In the genomic region with DNA sequence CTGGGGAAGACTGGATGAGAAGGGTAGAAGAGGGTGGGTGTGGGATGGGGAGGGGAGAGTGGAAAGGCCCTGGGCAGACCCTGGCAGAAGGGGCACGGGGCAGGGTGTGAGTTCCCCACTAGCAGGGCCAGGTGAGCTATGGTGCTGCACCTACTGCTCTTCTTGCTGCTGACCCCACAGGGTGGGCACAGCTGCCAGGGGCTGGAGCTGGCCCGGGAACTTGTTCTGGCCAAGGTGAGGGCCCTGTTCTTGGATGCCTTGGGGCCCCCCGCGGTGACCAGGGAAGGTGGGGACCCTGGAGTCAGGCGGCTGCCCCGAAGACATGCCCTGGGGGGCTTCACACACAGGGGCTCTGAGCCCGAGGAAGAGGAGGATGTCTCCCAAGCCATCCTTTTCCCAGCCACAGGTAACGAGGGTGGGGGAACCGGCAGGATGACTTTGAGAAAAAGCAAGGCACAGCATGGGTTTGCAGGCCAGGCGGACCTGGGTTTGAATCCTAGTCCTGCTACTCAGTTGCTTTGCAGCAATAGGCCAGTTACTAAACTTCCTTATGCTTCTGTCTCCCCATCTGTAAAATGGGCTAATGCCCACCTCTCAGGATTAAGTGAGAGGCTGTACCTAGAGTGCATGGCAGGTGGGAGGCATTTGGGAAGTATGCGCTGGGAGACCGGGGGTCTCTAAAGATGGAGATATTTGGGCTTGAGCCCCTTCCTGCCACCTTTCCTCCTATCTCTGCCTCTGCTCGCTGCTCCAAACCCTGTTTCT, we compare ENCODE assay signal across 1 cellular context.
TF ChIP-seq lines count a peak whose summit lies in the region.

A gene with protein sequence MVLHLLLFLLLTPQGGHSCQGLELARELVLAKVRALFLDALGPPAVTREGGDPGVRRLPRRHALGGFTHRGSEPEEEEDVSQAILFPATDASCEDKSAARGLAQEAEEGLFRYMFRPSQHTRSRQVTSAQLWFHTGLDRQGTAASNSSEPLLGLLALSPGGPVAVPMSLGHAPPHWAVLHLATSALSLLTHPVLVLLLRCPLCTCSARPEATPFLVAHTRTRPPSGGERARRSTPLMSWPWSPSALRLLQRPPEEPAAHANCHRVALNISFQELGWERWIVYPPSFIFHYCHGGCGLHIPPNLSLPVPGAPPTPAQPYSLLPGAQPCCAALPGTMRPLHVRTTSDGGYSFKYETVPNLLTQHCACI (plus strand): TSS at position 74 of the 765 bp plus-strand sequence. CDS start 65 bp downstream, at position 139.

TF ChIP-seq in HepG2, 621 proteins besides CTCF, POLR2A, EP300 and RAD21 (continued from another document and continues in another):
- TF ChIP-seq, protein P1, sequence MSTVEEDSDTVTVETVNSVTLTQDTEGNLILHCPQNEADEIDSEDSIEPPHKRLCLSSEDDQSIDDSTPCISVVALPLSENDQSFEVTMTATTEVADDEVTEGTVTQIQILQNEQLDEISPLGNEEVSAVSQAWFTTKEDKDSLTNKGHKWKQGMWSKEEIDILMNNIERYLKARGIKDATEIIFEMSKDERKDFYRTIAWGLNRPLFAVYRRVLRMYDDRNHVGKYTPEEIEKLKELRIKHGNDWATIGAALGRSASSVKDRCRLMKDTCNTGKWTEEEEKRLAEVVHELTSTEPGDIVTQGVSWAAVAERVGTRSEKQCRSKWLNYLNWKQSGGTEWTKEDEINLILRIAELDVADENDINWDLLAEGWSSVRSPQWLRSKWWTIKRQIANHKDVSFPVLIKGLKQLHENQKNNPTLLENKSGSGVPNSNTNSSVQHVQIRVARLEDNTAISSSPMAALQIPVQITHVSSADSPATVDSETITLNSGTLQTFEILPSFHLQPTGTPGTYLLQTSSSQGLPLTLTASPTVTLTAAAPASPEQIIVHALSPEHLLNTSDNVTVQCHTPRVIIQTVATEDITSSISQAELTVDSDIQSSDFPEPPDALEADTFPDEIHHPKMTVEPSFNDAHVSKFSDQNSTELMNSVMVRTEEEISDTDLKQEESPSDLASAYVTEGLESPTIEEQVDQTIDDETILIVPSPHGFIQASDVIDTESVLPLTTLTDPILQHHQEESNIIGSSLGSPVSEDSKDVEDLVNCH (CRISPR knock-in tag; IDR thresholded peaks at IDR 0.05), result no peak
- TF ChIP-seq, protein P2, sequence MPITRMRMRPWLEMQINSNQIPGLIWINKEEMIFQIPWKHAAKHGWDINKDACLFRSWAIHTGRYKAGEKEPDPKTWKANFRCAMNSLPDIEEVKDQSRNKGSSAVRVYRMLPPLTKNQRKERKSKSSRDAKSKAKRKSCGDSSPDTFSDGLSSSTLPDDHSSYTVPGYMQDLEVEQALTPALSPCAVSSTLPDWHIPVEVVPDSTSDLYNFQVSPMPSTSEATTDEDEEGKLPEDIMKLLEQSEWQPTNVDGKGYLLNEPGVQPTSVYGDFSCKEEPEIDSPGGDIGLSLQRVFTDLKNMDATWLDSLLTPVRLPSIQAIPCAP (CRISPR knock-in tag; IDR thresholded peaks at IDR 0.05; ENCODE audit: low read depth), result no peak
- no peak; the same call in 1 of the 2 replicates for TF ChIP-seq FOXA3 (CRISPR knock-in tag; IDR thresholded peaks at IDR 0.05)
- no peak for TF ChIP-seq CREB1 (IDR thresholded peaks at IDR 0.05)
- TF ChIP-seq CREB1 (CRISPR knock-in tag; IDR thresholded peaks at IDR 0.05), result no peak
- TF ChIP-seq, protein P3, sequence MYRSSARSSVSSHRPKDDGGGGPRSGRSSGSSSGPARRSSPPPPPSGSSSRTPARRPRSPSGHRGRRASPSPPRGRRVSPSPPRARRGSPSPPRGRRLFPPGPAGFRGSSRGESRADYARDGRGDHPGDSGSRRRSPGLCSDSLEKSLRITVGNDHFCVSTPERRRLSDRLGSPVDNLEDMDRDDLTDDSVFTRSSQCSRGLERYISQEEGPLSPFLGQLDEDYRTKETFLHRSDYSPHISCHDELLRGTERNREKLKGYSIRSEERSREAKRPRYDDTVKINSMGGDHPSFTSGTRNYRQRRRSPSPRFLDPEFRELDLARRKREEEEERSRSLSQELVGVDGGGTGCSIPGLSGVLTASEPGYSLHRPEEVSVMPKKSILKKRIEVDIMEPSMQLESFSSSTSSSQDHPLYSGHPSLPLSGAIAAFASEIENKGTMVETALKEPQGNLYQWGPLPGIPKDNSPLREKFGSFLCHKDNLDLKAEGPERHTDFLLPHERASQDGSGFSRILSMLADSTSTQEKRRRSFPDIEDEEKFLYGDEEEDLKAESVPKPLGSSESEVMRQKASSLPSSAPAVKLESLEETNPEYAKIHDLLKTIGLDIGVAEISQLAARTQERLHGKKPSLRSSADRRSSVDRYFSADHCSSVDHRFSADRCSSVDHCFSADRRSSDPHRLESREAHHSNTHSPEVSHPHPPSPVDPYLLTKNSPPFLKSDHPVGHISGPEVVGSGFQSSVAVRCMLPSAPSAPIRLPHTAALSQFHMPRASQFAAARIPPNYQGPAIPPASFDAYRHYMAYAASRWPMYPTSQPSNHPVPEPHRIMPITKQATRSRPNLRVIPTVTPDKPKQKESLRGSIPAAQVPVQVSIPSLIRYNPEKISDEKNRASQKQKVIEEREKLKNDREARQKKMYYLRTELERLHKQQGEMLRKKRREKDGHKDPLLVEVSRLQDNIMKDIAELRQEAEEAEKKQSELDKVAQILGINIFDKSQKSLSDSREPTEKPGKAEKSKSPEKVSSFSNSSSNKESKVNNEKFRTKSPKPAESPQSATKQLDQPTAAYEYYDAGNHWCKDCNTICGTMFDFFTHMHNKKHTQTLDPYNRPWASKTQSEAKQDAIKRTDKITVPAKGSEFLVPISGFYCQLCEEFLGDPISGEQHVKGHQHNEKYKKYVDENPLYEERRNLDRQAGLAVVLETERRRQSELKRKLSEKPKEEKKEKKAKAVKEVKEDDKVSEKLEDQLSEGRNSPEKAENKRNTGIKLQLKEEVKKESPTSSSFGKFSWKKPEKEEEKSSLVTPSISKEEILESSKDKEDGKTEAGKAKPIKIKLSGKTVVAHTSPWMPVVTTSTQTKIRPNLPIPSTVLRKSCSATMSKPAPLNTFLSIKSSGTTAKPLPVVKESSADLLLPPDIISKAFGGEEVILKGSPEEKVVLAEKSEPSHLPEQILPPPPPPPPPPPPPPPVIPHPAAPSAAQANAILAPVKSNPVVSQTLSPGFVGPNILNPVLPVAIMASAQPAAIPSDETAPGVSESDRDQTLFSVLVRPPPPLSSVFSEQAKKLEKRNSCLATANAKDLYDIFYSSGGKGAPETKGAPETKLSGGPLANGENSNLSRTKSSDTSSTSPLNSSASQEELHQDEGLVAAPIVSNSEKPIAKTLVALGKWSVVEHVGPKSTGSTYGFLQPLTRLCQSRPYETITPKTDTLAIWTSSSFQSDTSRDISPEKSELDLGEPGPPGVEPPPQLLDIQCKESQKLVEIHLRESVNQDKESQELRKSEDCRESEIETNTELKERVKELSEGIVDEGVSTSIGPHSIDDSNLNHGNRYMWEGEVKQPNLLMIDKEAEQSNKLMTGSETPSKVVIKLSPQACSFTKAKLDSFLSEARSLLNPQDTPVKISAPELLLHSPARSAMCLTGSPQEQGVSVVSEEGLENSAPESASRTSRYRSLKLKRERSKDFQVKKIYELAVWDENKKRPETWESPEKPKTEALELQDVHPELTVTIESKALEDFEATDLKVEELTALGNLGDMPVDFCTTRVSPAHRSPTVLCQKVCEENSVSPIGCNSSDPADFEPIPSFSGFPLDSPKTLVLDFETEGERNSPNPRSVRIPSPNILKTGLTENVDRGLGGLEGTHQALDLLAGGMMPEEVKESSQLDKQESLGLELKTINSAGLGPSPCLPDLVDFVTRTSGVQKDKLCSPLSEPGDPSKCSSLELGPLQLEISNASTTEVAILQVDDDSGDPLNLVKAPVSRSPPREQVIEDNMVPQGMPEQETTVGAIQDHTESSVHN (CRISPR knock-in tag; IDR thresholded peaks at IDR 0.05), result no peak
- no peak for TF ChIP-seq SP140L (CRISPR knock-in tag; IDR thresholded peaks at IDR 0.05; ENCODE audit: borderline replicate concordance)
- TF ChIP-seq, protein P4, sequence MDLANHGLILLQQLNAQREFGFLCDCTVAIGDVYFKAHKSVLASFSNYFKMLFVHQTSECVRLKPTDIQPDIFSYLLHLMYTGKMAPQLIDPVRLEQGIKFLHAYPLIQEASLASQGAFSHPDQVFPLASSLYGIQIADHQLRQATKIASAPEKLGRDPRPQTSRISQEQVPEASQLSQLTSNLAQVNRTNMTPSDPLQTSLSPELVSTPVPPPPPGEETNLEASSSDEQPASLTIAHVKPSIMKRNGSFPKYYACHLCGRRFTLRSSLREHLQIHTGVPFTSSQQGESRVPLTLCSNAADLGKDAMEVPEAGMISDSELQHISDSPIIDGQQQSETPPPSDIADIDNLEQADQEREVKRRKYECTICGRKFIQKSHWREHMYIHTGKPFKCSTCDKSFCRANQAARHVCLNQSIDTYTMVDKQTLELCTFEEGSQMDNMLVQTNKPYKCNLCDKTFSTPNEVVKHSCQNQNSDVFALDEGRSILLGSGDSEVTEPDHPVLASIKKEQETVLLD (CRISPR knock-in tag; IDR thresholded peaks at IDR 0.05; ENCODE audit: low read depth), result no peak
- TF ChIP-seq, protein P5, sequence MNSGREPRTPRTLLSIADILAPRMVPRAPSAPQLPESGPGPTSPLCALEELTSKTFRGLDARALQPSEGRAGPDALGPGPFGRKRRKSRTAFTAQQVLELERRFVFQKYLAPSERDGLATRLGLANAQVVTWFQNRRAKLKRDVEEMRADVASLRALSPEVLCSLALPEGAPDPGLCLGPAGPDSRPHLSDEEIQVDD (CRISPR knock-in tag; IDR thresholded peaks at IDR 0.05; ENCODE audit: borderline replicate concordance), result no peak
- TF ChIP-seq, protein P6, sequence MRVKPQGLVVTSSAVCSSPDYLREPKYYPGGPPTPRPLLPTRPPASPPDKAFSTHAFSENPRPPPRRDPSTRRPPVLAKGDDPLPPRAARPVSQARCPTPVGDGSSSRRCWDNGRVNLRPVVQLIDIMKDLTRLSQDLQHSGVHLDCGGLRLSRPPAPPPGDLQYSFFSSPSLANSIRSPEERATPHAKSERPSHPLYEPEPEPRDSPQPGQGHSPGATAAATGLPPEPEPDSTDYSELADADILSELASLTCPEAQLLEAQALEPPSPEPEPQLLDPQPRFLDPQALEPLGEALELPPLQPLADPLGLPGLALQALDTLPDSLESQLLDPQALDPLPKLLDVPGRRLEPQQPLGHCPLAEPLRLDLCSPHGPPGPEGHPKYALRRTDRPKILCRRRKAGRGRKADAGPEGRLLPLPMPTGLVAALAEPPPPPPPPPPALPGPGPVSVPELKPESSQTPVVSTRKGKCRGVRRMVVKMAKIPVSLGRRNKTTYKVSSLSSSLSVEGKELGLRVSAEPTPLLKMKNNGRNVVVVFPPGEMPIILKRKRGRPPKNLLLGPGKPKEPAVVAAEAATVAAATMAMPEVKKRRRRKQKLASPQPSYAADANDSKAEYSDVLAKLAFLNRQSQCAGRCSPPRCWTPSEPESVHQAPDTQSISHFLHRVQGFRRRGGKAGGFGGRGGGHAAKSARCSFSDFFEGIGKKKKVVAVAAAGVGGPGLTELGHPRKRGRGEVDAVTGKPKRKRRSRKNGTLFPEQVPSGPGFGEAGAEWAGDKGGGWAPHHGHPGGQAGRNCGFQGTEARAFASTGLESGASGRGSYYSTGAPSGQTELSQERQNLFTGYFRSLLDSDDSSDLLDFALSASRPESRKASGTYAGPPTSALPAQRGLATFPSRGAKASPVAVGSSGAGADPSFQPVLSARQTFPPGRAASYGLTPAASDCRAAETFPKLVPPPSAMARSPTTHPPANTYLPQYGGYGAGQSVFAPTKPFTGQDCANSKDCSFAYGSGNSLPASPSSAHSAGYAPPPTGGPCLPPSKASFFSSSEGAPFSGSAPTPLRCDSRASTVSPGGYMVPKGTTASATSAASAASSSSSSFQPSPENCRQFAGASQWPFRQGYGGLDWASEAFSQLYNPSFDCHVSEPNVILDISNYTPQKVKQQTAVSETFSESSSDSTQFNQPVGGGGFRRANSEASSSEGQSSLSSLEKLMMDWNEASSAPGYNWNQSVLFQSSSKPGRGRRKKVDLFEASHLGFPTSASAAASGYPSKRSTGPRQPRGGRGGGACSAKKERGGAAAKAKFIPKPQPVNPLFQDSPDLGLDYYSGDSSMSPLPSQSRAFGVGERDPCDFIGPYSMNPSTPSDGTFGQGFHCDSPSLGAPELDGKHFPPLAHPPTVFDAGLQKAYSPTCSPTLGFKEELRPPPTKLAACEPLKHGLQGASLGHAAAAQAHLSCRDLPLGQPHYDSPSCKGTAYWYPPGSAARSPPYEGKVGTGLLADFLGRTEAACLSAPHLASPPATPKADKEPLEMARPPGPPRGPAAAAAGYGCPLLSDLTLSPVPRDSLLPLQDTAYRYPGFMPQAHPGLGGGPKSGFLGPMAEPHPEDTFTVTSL (CRISPR knock-in tag; IDR thresholded peaks at IDR 0.05; ENCODE audit: borderline replicate concordance), result no peak
- TF ChIP-seq ZNF260 (CRISPR knock-in tag; IDR thresholded peaks at IDR 0.05; ENCODE audit: borderline replicate concordance, low read depth), result no peak
- no peak for TF ChIP-seq REL (CRISPR knock-in tag; conservative IDR thresholded peaks at IDR 0.05)
- TF ChIP-seq ZNF777 (CRISPR knock-in tag; IDR thresholded peaks at IDR 0.05), result no peak
- TF ChIP-seq HES4 (CRISPR knock-in tag; IDR thresholded peaks at IDR 0.05; ENCODE audit: borderline replicate concordance), result no peak
- no peak for TF ChIP-seq U2AF2 (IDR thresholded peaks at IDR 0.05; ENCODE audit: low read depth, low read length)
- TF ChIP-seq, protein P7, sequence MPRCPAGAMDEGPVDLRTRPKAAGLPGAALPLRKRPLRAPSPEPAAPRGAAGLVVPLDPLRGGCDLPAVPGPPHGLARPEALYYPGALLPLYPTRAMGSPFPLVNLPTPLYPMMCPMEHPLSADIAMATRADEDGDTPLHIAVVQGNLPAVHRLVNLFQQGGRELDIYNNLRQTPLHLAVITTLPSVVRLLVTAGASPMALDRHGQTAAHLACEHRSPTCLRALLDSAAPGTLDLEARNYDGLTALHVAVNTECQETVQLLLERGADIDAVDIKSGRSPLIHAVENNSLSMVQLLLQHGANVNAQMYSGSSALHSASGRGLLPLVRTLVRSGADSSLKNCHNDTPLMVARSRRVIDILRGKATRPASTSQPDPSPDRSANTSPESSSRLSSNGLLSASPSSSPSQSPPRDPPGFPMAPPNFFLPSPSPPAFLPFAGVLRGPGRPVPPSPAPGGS (CRISPR knock-in tag; IDR thresholded peaks at IDR 0.05), result no peak
- TF ChIP-seq ZNF572 (CRISPR knock-in tag; IDR thresholded peaks at IDR 0.05), result no peak
- no peak for TF ChIP-seq ZNF10 (CRISPR knock-in tag; IDR thresholded peaks at IDR 0.05; ENCODE audit: borderline replicate concordance, low read depth)
- TF ChIP-seq, protein P8, sequence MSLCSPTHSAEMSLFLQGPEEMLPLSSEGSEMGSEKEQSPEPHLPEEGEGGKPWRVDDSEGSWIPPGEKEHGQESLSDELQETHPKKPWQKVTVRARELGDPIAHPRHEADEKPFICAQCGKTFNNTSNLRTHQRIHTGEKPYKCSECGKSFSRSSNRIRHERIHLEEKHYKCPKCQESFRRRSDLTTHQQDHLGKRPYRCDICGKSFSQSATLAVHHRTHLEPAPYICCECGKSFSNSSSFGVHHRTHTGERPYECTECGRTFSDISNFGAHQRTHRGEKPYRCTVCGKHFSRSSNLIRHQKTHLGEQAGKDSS (CRISPR knock-in tag; IDR thresholded peaks at IDR 0.05; ENCODE audit: borderline replicate concordance, low read depth), result no peak
- TF ChIP-seq ETV6 (CRISPR knock-in tag; conservative IDR thresholded peaks at IDR 0.05), result no peak
- TF ChIP-seq RFX1 (IDR thresholded peaks at IDR 0.05), result no peak
- TF ChIP-seq PHB2 (IDR thresholded peaks at IDR 0.05; ENCODE audit: partially characterized antibody), result no peak
- TF ChIP-seq RARG (CRISPR knock-in tag; IDR thresholded peaks at IDR 0.05; ENCODE audit: low read depth), result no peak
- 0 out of 2 replicates have a peak, but pooled peaks have one; percentile 54 for TF ChIP-seq RCOR2 (CRISPR knock-in tag; IDR thresholded peaks at IDR 0.05)
- TF ChIP-seq, protein P9, sequence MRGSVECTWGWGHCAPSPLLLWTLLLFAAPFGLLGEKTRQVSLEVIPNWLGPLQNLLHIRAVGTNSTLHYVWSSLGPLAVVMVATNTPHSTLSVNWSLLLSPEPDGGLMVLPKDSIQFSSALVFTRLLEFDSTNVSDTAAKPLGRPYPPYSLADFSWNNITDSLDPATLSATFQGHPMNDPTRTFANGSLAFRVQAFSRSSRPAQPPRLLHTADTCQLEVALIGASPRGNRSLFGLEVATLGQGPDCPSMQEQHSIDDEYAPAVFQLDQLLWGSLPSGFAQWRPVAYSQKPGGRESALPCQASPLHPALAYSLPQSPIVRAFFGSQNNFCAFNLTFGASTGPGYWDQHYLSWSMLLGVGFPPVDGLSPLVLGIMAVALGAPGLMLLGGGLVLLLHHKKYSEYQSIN (CRISPR knock-in tag; IDR thresholded peaks at IDR 0.05; ENCODE audit: borderline replicate concordance), result no peak
- TF ChIP-seq HDAC2 (CRISPR knock-in tag; IDR thresholded peaks at IDR 0.05), result no peak
